ENCODE assay signal across 2 cellular contexts in the genomic region with DNA sequence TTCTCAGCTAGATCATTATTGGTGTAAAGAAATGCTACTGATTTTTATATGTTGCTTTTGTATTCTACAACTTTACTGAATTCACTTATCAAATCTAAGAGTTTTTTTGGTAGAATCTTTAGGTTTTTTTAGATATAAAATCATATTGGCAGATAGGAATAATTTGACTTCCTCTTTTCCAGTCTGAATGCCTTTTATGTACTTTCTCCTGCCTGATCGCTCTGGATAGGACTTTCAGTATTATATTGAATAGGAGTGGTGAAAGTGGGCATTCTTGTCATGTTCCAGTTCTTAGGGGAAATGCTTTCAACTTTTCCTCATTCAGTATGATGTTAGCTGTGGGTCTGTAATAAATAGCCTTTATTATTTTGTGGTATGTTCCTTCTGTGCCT.
TF ChIP-seq lines count a peak whose summit lies in the region.

No MANE protein-coding gene starts in this region.

TF ChIP-seq in GM12891, 5 proteins besides CTCF, POLR2A, EP300 and RAD21:
- peak; percentile 59 for TF ChIP-seq SPI1 (IDR thresholded peaks at IDR 0.05; ENCODE audit: low read depth, low read length)
- TF ChIP-seq POLR2AphosphoS5 (IDR thresholded peaks at IDR 0.05; ENCODE audit: low read depth, low read length), result no peak

TF ChIP-seq in GM12878, 131 proteins besides CTCF, POLR2A, EP300 and RAD21:
- TF ChIP-seq NFIC (IDR thresholded peaks at IDR 0.05; ENCODE audit: low read depth, low read length) (no peak), TCF12 (IDR thresholded peaks at IDR 0.05; ENCODE audit: low read depth, low read length) (no peak), SPI1 (IDR thresholded peaks at IDR 0.05; ENCODE audit: borderline replicate concordance, insufficient read depth, low read depth, low read length) (peak; percentile 50; the same call in 1 of the 2 replicates)
